Comparison of ENCODE assay signal across 21 cellular contexts in the genomic region with DNA sequence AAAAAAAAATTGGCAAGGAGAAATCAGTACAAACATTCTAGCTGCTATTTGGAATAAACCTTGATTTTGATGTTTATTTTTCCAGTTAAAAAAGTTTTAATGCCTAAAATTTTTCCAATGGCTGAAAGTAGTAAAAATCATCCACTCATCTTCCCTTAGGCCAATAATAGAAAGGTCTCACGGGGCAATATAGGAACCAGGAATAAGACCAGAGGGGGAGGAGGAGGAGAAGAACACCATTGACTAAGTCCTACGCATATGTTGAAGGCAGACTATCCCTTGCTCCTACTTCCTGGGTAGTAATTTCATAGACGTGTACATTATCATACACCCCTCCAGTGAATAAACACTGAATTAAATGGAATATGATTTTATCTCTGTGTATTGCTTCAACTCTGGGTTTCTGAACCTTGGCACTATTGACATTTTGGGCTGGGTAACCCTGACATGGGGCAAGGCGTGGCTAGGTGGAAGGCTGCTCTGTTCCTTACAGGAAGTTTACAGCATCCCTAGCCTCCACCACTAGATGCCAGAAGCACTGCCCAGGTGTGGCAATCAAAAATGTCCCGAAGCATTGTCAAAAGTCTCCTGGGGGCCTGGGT. TPM values are rescaled to one million over a fixed set of nuclear protein-coding genes. Genes with fewer than 3 reads are reported as not detected.
"Had no signal": no experiment of that assay in that cellular context is flagged by ENCODE, and none has a peak within 500 bp of the region (broad histone marks: within the 10 kb centered on the region; RNA-seq: fewer than 3 reads in every experiment).

No MANE protein-coding gene starts in this region.

- H3K27ac Mint-ChIP-seq: activated T-cell treated with anti-CD3 and anti-CD28 coated beads, Interleukin-2, amount 50 U/mL, for 72 hours; stimulated activated effector memory CD8-positive, alpha-beta T cell treated with anti-CD3 and anti-CD28 coated beads, Interleukin-12 subunit alpha, Interleukin-12 subunit beta, amount 100 ng/mL, for 72 hours had no signal

- H3K4me1 ChIP-seq: gastroesophageal sphincter, parathyroid adenoma, right lobe of liver, uterus had no signal

- DNase-seq: activated CD4-positive, alpha-beta T cell treated with anti-CD3 and anti-CD28 coated beads, Interleukin-2, amount 50 U/mL, for 1 hour; activated effector memory CD4-positive, alpha-beta T cell treated with anti-CD3 and anti-CD28 coated beads, Interleukin-2, amount 50 U/mL, for 16 hours; activated naive CD4-positive, alpha-beta T cell treated with anti-CD3 and anti-CD28 coated beads, Interleukin-2, amount 50 U/mL, for 16 hours; activated T-cell treated with anti-CD3 and anti-CD28 coated beads, Interleukin-2, amount 50 U/mL, for 72 hours; aorta; effector CD8-positive, alpha-beta T cell; heart left ventricle; kidney; left ventricle myocardium superior; right lobe of liver; stimulated activated CD4-positive, alpha-beta T cell treated with anti-CD3 and anti-CD28 coated beads, Interleukin-4, amount 100 ng/mL, for 24 hours; uterus had no signal

- H3K9me3 Mint-ChIP-seq: activated T-cell treated with anti-CD3 and anti-CD28 coated beads, Interleukin-2, amount 50 U/mL, for 72 hours; central memory CD8-positive, alpha-beta T cell; natural killer cell treated with Interleukin-12 subunit alpha and Interleukin-12 subunit beta and Interleukin-15 and Interleukin-18, amount 100 ng/mL, for 72 hours; stimulated activated effector memory CD8-positive, alpha-beta T cell treated with anti-CD3 and anti-CD28 coated beads, Interleukin-12 subunit alpha, Interleukin-12 subunit beta, amount 100 ng/mL, for 72 hours had no signal

- H3K27me3 ChIP-seq: esophagus muscularis mucosa, gastroesophageal sphincter, heart left ventricle, neutrophil, right lobe of liver, testis, uterus had no signal

- H3K4me3 Mint-ChIP-seq: activated T-cell treated with anti-CD3 and anti-CD28 coated beads, Interleukin-2, amount 50 U/mL, for 72 hours; central memory CD8-positive, alpha-beta T cell; natural killer cell treated with Interleukin-12 subunit alpha and Interleukin-12 subunit beta and Interleukin-15 and Interleukin-18, amount 100 ng/mL, for 72 hours; stimulated activated effector memory CD8-positive, alpha-beta T cell treated with anti-CD3 and anti-CD28 coated beads, Interleukin-12 subunit alpha, Interleukin-12 subunit beta, amount 100 ng/mL, for 72 hours had no signal

- H3K27ac ChIP-seq: esophagus muscularis mucosa, gastroesophageal sphincter, heart left ventricle, neutrophil, parathyroid adenoma, right lobe of liver, testis, uterus had no signal

- H3K27me3 Mint-ChIP-seq: central memory CD8-positive, alpha-beta T cell had no signal

- H3K4me3 ChIP-seq: esophagus muscularis mucosa, gastroesophageal sphincter, heart left ventricle, right lobe of liver, testis, uterus had no signal

- H3K36me3 ChIP-seq: esophagus muscularis mucosa, gastroesophageal sphincter, heart left ventricle, neutrophil, right lobe of liver, uterus had no signal

- H3K4me1 Mint-ChIP-seq: central memory CD8-positive, alpha-beta T cell had no signal

- H3K9me3 ChIP-seq: esophagus muscularis mucosa, gastroesophageal sphincter, heart left ventricle, neutrophil, right lobe of liver, testis, uterus had no signal

- ATAC-seq: activated CD4-positive, CD25-positive, alpha-beta regulatory T cell treated with anti-CD3 and anti-CD28 coated beads, Interleukin-2, amount 50 U/mL, for 24 hours; activated T-cell treated with anti-CD3 and anti-CD28 coated beads, Interleukin-2, amount 50 U/mL, for 72 hours; gastroesophageal sphincter; left ventricle myocardium superior; natural killer cell treated with Interleukin-12 subunit alpha and Interleukin-12 subunit beta and Interleukin-15 and Interleukin-18, amount 100 ng/mL, for 72 hours; right lobe of liver; stimulated activated effector memory CD8-positive, alpha-beta T cell treated with anti-CD3 and anti-CD28 coated beads, Interleukin-12 subunit alpha, Interleukin-12 subunit beta, amount 100 ng/mL, for 72 hours had no signal

- H3K36me3 Mint-ChIP-seq: natural killer cell treated with Interleukin-12 subunit alpha and Interleukin-12 subunit beta and Interleukin-15 and Interleukin-18, amount 100 ng/mL, for 72 hours; stimulated activated effector memory CD8-positive, alpha-beta T cell treated with anti-CD3 and anti-CD28 coated beads, Interleukin-12 subunit alpha, Interleukin-12 subunit beta, amount 100 ng/mL, for 72 hours had no signal

- FAIRE-seq: kidney had no signal

RNA-seq across cellular contexts. Expression of gene FHAD1, which starts 17.4 kb away (rescaled TPM):
- total RNA-seq: left ventricle myocardium superior had no signal
